Comparison of ENCODE assay signal across 8 cellular contexts in genomic region chr19:5680437-5681368, GRCh38. TPM values are rescaled to one million over a fixed set of nuclear protein-coding genes. Genes with fewer than 3 reads are reported as not detected.
DNase-seq lines count a peak whose midpoint lies in the region; ATAC-seq and TF ChIP-seq lines count a peak whose summit lies in the region.

TSS of gene HSD11B1L (plus strand) at chr19:5681027. CDS start at chr19:5684833, 3,806 bp downstream.
TSS of gene MICOS13 (minus strand) at chr19:5680516. CDS start at chr19:5680486, 30 bp downstream.

- no peak for TF ChIP-seq CTCF in RWPE2 (IDR thresholded peaks at IDR 0.05; ENCODE audit: poor library complexity, severe bottlenecking)
- no peak for TF ChIP-seq CTCF in nephron progenitor cell (IDR thresholded peaks at IDR 0.05)

- no peaks in the 10 kb centered on the region for H3K27me3 ChIP-seq in RWPE2 (ENCODE audit: insufficient read depth, poor library complexity, severe bottlenecking)

- H3K4me1 ChIP-seq in RWPE2 (ENCODE audit: insufficient read depth, poor library complexity, severe bottlenecking): no peaks in the 10 kb centered on the region

- no peaks in the 10 kb centered on the region for H3K36me3 ChIP-seq in RWPE2 (ENCODE audit: low read depth)

- peak within 1 kb of the TSS; percentile 53 for H3K27ac ChIP-seq in RWPE2 (ENCODE audit: poor library complexity, severe bottlenecking)

- peaks cover 4% of the 10 kb centered on the region for H3K27me3 Mint-ChIP-seq in nephron progenitor cell (ENCODE audit: low read depth, poor library complexity)
- no peaks in the 10 kb centered on the region for H3K27me3 Mint-ChIP-seq in stimulated activated naive CD8-positive, alpha-beta T cell treated with anti-CD3 and anti-CD28 coated beads, Interleukin-15, amount 100 ng/mL, for 72 hours

- H3K4me3 Mint-ChIP-seq in nephron progenitor cell: peak within 1 kb of the TSS; percentile 91
- peak within 1 kb of the TSS; percentile 83 to 99 for H3K4me3 Mint-ChIP-seq in stimulated activated naive CD8-positive, alpha-beta T cell treated with anti-CD3 and anti-CD28 coated beads, Interleukin-15, amount 100 ng/mL, for 72 hours

- H3K27ac Mint-ChIP-seq in nephron progenitor cell: peak within 1 kb of the TSS; percentile 99
- H3K27ac Mint-ChIP-seq in stimulated activated naive CD8-positive, alpha-beta T cell treated with anti-CD3 and anti-CD28 coated beads, Interleukin-15, amount 100 ng/mL, for 72 hours: peak within 1 kb of the TSS; percentile 93 to 96

- no peaks in the 10 kb centered on the region for H3K9me3 Mint-ChIP-seq in nephron progenitor cell
- H3K9me3 Mint-ChIP-seq in stimulated activated naive CD8-positive, alpha-beta T cell treated with anti-CD3 and anti-CD28 coated beads, Interleukin-15, amount 100 ng/mL, for 72 hours: no peaks in the 10 kb centered on the region

- no peaks in the 10 kb centered on the region for H3K36me3 Mint-ChIP-seq in nephron progenitor cell (ENCODE audit: low read depth)

- peaks cover 33% of the 10 kb centered on the region for H3K4me1 Mint-ChIP-seq in nephron progenitor cell
- H3K4me1 Mint-ChIP-seq in stimulated activated naive CD8-positive, alpha-beta T cell treated with anti-CD3 and anti-CD28 coated beads, Interleukin-15, amount 100 ng/mL, for 72 hours: peaks cover 43% of the 10 kb centered on the region

- peak; percentile 96 for ATAC-seq in RWPE2 (ENCODE audit: low read depth)
- peak; percentile 97 for ATAC-seq in stimulated activated naive CD8-positive, alpha-beta T cell treated with anti-CD3 and anti-CD28 coated beads, Interleukin-15, amount 100 ng/mL, for 72 hours

- DNase-seq in EH (ENCODE audit: low read depth): peak; percentile 99
- peak; percentile 98 for DNase-seq in H4 (ENCODE audit: low spot score)
- DNase-seq in LoVo (ENCODE audit: low spot score): peak; percentile 98
- peak; percentile 96 for DNase-seq in RWPE2 (ENCODE audit: low spot score)
- peak; percentile 99 for DNase-seq in activated effector memory CD4-positive, alpha-beta T cell treated with anti-CD3 and anti-CD28 coated beads, Interleukin-2, amount 50 U/mL, for 16 hours
- DNase-seq in fibroblast of the conjunctiva (ENCODE audit: low read depth): peak; percentile 98
- peak; percentile 99 for DNase-seq in nephron progenitor cell
- DNase-seq in stimulated activated naive CD8-positive, alpha-beta T cell treated with anti-CD3 and anti-CD28 coated beads, Interleukin-15, amount 100 ng/mL, for 72 hours: peak; percentile 98 to 99

- no peaks in the 10 kb centered on the region for H3K9me3 ChIP-seq in RWPE2 (ENCODE audit: severe bottlenecking)

- H3K4me3 ChIP-seq in RWPE2 (ENCODE audit: severe bottlenecking): peak within 1 kb of the TSS; percentile 78

RNA-seq across cellular contexts. Expression of gene HSD11B1L, which starts in this region (rescaled TPM):
- total RNA-seq in H4 (2014; rRNA removed; shearing (Covaris generic)): 2.4 and 4.9 TPM in 2 replicates

RNA-seq across cellular contexts. Expression of gene MICOS13, which starts in this region (rescaled TPM):
- total RNA-seq in H4 (2014; rRNA removed; shearing (Covaris generic)): 38.1 and 52.7 TPM in 2 replicates

Comparison
In these comparisons a context has a peak if more than half of its experiments do, and no peak if none do; other contexts are left out.
1. Peak in every context shown above with its lines: DNase-seq, ATAC-seq, H3K4me3 ChIP-seq and H3K27ac ChIP-seq.